Comparison of ENCODE assay signal across 8 cellular contexts in the genomic region with DNA sequence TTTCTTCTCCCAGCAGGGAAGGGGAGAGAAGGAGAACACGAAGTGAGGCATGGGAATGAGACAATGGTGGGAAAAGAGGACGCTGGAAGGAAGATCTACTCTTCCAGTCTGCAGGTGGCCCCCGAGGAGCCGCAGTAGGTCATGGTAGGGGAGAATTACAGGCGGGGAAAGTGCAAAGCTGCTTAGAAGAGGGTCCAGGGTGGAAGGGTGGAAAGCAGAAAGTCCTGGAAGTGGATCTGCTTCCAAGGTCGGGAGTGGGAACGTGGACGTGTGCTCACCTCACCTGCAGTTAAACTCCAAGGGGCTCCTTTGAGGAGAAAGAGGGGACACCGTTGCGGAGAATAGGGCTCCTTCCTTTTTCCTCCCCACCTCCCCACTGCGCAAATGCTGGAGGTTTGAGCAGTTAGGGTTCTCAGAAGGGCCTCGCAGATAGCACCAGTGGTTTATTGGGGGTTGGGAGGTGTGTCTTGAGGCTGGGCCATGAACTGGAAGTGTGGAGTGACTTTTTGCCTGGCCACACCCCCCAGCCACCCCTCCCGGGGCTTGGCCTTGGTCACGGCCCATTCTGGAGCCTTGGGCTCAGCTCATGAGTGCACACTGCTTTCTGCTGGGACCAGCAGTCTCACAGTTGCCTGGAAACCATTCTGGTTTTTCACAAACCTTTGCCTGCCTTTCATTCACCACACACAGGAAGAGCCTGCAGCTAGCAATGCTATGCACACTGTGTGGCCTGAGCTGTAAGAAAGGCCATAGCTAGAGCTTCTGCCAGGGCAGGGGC.
DNase-seq lines count a peak whose midpoint lies in the region; ATAC-seq, FAIRE-seq and TF ChIP-seq lines count a peak whose summit lies in the region.

No MANE protein-coding gene starts in this region.

- H3K4me3 ChIP-seq in H1 (ENCODE audit: extremely low read depth in 1 of 4, insufficient read depth in 2 of 4, low read depth in 3 of 4, low read length in 4 of 4), result no peak overlapping the region

- no peak overlapping the region for H3K56ac ChIP-seq in H1 (replicated peaks; ENCODE audit: insufficient read length, low read depth, low read length)

- no peaks in the 10 kb centered on the region for H3K79me2 ChIP-seq in H1 (ENCODE audit: control insufficient read depth in 1 of 2, insufficient read depth in 2 of 2, low read length in 2 of 2)

- no peak for TF ChIP-seq RAD21 in H1 (IDR thresholded peaks at IDR 0.05 in 1 of 2, conservative IDR thresholded peaks at IDR 0.05 in 1 of 2; ENCODE audit: low read depth in 2 of 2, low read length in 2 of 2)

- H3K27ac Mint-ChIP-seq in osteocyte (ENCODE audit: unreplicated experiment), result no peak overlapping the region

- in situ Hi-C loops in GM13977 (cut with MboI; ENCODE audit: low pct_unique_long_range_greater_than_20kb, low sequenced_read_pairs, unreplicated experiment), result no loop called here

- no peaks in the 10 kb centered on the region for H3K23me2 ChIP-seq in H1 (ENCODE audit: low read depth, low read length)

- no peaks in the 10 kb centered on the region for H4K20me1 ChIP-seq in H1 (replicated peaks in 1 of 2; ENCODE audit: control insufficient read depth in 1 of 2, insufficient read depth in 2 of 2, low read length in 2 of 2)

- DNase-seq in GM18507 (ENCODE audit: extremely low spot score, insufficient read length, low read depth) (no peak), H1 (ENCODE audit: low read depth in 1 of 2, low spot score in 2 of 2) (no peak), retina (no peak), GM13977 (ENCODE audit: low spot score) (no peak), osteocyte (ENCODE audit: extremely low spot score, unreplicated experiment) (no peak)
- DNase-seq in activated CD4-positive, alpha-beta T cell treated with anti-CD3 and anti-CD28 coated beads for 1 hour, result peak; percentile 34
- DNase-seq in stimulated activated CD8-positive, alpha-beta memory T cell treated with anti-CD3 and anti-CD28 coated beads, Interleukin-7, amount 100 ng/mL, for 1 hour (ENCODE audit: low read depth in 2 of 2), result peak; percentile 33 to 42

- no peaks in the 10 kb centered on the region for H3K9me3 ChIP-seq in H1 (ENCODE audit: insufficient read depth in 2 of 2, low read depth in 1 of 2, low read length in 1 of 2)

- CTCF ChIA-PET in H1 (lab: Charles Lee; ENCODE audit: partially characterized antibody), result interaction anchor here (0.7 to 1.5 kb wide), 5 partner anchors 31 to 124 kb away, joined by 3 to 4 read pairs (median 3); no protein-coding TSS in a partner anchor

- TF ChIP-seq CTCF in H1 (IDR thresholded peaks at IDR 0.05; ENCODE audit: control extremely low read depth in 1 of 3, insufficient read depth in 1 of 3, low read depth in 1 of 3, low read length in 3 of 3) (no peak), GM13977 (IDR thresholded peaks at IDR 0.05; ENCODE audit: extremely low read depth, insufficient read depth, missing control alignments) (no peak), osteocyte (IDR thresholded peaks at IDR 0.05) (no peak)

- no peak overlapping the region for H3K4me2 ChIP-seq in H1 (ENCODE audit: insufficient read depth in 1 of 2, low read depth in 2 of 2, low read length in 2 of 2)

- H4K8ac ChIP-seq in H1 (ENCODE audit: extremely low read depth, insufficient read depth, low read length), result no peak overlapping the region; the same call in 1 of the 2 replicates

- no peaks in the 10 kb centered on the region for H3K9me3 Mint-ChIP-seq in osteocyte (ENCODE audit: unreplicated experiment)

- peak; percentile 78 for ATAC-seq in HG03066 (IDR thresholded peaks at IDR 0.05; ENCODE audit: low read depth, unreplicated experiment)

- H2AFZ ChIP-seq in H1 (ENCODE audit: low read length), result no peak overlapping the region

- H3K27ac ChIP-seq in H1 (ENCODE audit: low read depth, low read length), result no peak overlapping the region

- TF ChIP-seq POLR2A in H1 (IDR thresholded peaks at IDR 0.05; ENCODE audit: control extremely low read depth in 1 of 2, low read depth in 2 of 2, low read length in 2 of 2), result no peak

- 83% methylated on average over 12 of the region's 14 CpGs; no CpG with 5 or more reads in 1 of the 2 experiments for WGBS in H1 (ENCODE audit: extremely low coverage in 1 of 2, insufficient coverage in 1 of 2, insufficient read length in 1 of 2, insufficient replicate concordance in 2 of 2, low coverage in 1 of 2, low lambda C conversion rate in 2 of 2, missing lambda C conversion rate in 1 of 2), 2 experiments

- H3K79me1 ChIP-seq in H1 (ENCODE audit: low read depth, low read length), result no peaks in the 10 kb centered on the region

- H3K14ac ChIP-seq in H1 (ENCODE audit: insufficient read length), result no peak overlapping the region

- H3K4me1 Mint-ChIP-seq in osteocyte (ENCODE audit: unreplicated experiment), result no peaks in the 10 kb centered on the region

- H3K36me3 ChIP-seq in H1 (ENCODE audit: control insufficient read depth in 2 of 4, insufficient read depth in 4 of 4, low read length in 3 of 4), result no peaks in the 10 kb centered on the region

- FAIRE-seq in GM18507 (lab: Jason Lieb, UNC) (peak; percentile 95), H1 (lab: Jason Lieb, UNC) (no peak)

- H2BK15ac ChIP-seq in H1 (ENCODE audit: low read length), result no peak overlapping the region

- 0 out of 2 replicates have a peak overlapping the region, but pooled peaks have one; percentile 39 for H2BK12ac ChIP-seq in H1 (ENCODE audit: low read depth, low read length)

- no peak overlapping the region for H3K9ac ChIP-seq in H1 (replicated peaks in 1 of 4; ENCODE audit: extremely low read depth in 1 of 4, low read depth in 3 of 4, low read length in 3 of 4)

- no peak overlapping the region for H3K23ac ChIP-seq in H1 (ENCODE audit: insufficient read length)

- H3K4me3 Mint-ChIP-seq in osteocyte (ENCODE audit: unreplicated experiment), result no peak overlapping the region

- no peak overlapping the region for H2AK5ac ChIP-seq in H1 (ENCODE audit: low read depth, low read length)

- H2BK120ac ChIP-seq in H1 (replicated peaks; ENCODE audit: low read depth, low read length), result no peak overlapping the region

- peaks cover 51% of the 10 kb centered on the region for H3K27me3 Mint-ChIP-seq in osteocyte (ENCODE audit: unreplicated experiment)

- H3K4ac ChIP-seq in H1 (replicated peaks; ENCODE audit: insufficient read length, low read depth, low read length), result no peak overlapping the region

- H3K18ac ChIP-seq in H1 (ENCODE audit: extremely low read depth, low read length), result no peak overlapping the region; the same call in 1 of the 2 replicates

- no peak overlapping the region for H4K91ac ChIP-seq in H1 (replicated peaks; ENCODE audit: insufficient read length, low read length)

- no peak overlapping the region for H2BK5ac ChIP-seq in H1 (ENCODE audit: low read depth, low read length)

- H2BK20ac ChIP-seq in H1 (ENCODE audit: low read length), result no peak overlapping the region

- no peak for TF ChIP-seq EP300 in H1 (IDR thresholded peaks at IDR 0.05; ENCODE audit: borderline replicate concordance in 1 of 2, low read depth in 2 of 2, low read length in 2 of 2)

- H3K27me3 ChIP-seq in H1 (replicated peaks in 1 of 4; ENCODE audit: control insufficient read depth in 3 of 4, extremely low read depth in 1 of 4, insufficient read depth in 3 of 4, low read length in 3 of 4), result no peaks in the 10 kb centered on the region; a peak in 3 of 7 replicates

- H4K5ac ChIP-seq in H1 (ENCODE audit: insufficient read length, low read depth, low read length), result no peak overlapping the region

- H3K4me1 ChIP-seq in H1 (replicated peaks in 1 of 4; ENCODE audit: control insufficient read depth in 3 of 4, insufficient read depth in 4 of 4, low read length in 3 of 4), result peaks cover 0 to 5% (median under 1%) of the 10 kb centered on the region in 4 experiments; a peak in 2 of 7 replicates

- POLR2A ChIA-PET in H1 (lab: Charles Lee; ENCODE audit: partially characterized antibody), result no interaction called here

- no peaks in the 10 kb centered on the region for H3K36me3 Mint-ChIP-seq in osteocyte (ENCODE audit: unreplicated experiment)

TF ChIP-seq in H1, 55 proteins besides CTCF, POLR2A, EP300 and RAD21:
- no peak for TF ChIP-seq SAP30 (IDR thresholded peaks at IDR 0.05; ENCODE audit: insufficient read depth, insufficient replicate concordance, low read length)
- TF ChIP-seq JUN (IDR thresholded peaks at IDR 0.05; ENCODE audit: low read depth, low read length), result no peak
- TF ChIP-seq SRF (IDR thresholded peaks at IDR 0.05; ENCODE audit: low read depth, low read length), result no peak
- TF ChIP-seq BRCA1 (IDR thresholded peaks at IDR 0.05; ENCODE audit: low read depth, low read length), result no peak
- no peak for TF ChIP-seq RFX5 (IDR thresholded peaks at IDR 0.05; ENCODE audit: borderline replicate concordance, low read depth, low read length)
- TF ChIP-seq, protein P1, sequence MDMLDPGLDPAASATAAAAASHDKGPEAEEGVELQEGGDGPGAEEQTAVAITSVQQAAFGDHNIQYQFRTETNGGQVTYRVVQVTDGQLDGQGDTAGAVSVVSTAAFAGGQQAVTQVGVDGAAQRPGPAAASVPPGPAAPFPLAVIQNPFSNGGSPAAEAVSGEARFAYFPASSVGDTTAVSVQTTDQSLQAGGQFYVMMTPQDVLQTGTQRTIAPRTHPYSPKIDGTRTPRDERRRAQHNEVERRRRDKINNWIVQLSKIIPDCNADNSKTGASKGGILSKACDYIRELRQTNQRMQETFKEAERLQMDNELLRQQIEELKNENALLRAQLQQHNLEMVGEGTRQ (IDR thresholded peaks at IDR 0.05; ENCODE audit: low read length), result no peak
- TF ChIP-seq CTBP2 (IDR thresholded peaks at IDR 0.05; ENCODE audit: borderline replicate concordance, insufficient read depth, insufficient read length, low read length), result no peak
- TF ChIP-seq SIRT6 (IDR thresholded peaks at IDR 0.05; ENCODE audit: low read length), result no peak
- TF ChIP-seq RXRA (IDR thresholded peaks at IDR 0.05; ENCODE audit: insufficient read depth, low read depth, low read length), result no peak
- no peak for TF ChIP-seq TCF12 (IDR thresholded peaks at IDR 0.05; ENCODE audit: low read depth, low read length)
- TF ChIP-seq KDM4A (IDR thresholded peaks at IDR 0.05; ENCODE audit: low read depth, low read length, severe bottlenecking), result no peak
- TF ChIP-seq BACH1 (IDR thresholded peaks at IDR 0.05; ENCODE audit: low read length), result no peak

Comparison
In these comparisons a context has a peak if more than half of its experiments do, and no peak if none do; other contexts are left out.
1. DNase-seq: peak in activated CD4-positive, alpha-beta T cell treated with anti-CD3 and anti-CD28 coated beads for 1 hour (single experiment) and stimulated activated CD8-positive, alpha-beta memory T cell treated with anti-CD3 and anti-CD28 coated beads, Interleukin-7, amount 100 ng/mL, for 1 hour (2 of 2); none in GM18507 (single experiment), H1 (0 of 2), retina (single experiment), GM13977 (single experiment) and osteocyte (single experiment).